In the genomic region with DNA sequence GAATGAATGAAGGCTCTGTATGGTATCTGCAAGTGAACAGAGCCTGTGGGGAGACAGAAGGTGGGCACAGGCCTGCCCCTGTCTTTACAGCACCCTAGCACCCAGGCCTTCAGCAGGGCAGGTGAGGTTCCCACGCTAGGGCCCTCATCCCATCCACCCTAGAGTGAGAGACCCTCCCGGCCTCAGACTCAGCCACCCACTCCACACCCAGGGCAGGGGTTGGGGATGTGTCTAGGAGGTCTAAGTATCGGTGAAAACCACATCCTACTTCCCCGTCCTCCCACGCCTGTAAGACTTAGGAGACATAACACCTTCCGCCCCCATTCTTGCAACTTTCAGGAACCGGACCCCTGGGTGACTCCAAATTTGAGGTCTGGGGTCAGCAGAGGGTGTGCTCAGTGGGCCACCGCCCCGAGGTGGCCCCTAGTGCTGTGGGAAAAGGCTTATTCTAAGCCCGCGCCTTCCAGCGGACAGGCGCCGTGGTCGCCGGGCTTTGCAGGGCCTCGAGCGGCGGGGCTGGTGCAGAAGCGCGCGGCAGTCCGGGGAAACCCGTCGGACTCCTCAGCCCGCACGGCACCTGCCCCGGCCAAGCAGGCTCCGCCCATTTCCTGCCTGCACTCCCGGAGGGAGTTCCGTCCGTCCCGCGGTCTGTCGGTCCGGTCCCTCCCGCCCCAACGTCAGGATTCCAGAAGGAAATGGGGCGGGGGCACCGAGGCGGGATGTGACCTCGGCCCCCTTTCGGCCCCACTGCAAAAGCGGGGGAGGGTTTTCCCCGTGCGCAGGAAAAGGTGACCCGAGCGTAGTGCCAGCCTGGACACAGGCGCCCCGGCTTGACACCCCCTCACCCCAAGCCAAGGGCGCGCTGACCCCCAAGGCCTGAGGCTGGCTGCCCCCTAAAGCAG, we compare ENCODE assay signal across 1 cellular context.
A peak's percentile ranks its signal among the peaks of the same experiment; 100 is the strongest.
TF ChIP-seq lines count a peak whose summit lies in the region.

No MANE protein-coding gene starts in this region.

TF ChIP-seq in K562, 482 proteins besides CTCF, POLR2A, EP300 and RAD21 (continued from another document):
- TF ChIP-seq, protein P1, sequence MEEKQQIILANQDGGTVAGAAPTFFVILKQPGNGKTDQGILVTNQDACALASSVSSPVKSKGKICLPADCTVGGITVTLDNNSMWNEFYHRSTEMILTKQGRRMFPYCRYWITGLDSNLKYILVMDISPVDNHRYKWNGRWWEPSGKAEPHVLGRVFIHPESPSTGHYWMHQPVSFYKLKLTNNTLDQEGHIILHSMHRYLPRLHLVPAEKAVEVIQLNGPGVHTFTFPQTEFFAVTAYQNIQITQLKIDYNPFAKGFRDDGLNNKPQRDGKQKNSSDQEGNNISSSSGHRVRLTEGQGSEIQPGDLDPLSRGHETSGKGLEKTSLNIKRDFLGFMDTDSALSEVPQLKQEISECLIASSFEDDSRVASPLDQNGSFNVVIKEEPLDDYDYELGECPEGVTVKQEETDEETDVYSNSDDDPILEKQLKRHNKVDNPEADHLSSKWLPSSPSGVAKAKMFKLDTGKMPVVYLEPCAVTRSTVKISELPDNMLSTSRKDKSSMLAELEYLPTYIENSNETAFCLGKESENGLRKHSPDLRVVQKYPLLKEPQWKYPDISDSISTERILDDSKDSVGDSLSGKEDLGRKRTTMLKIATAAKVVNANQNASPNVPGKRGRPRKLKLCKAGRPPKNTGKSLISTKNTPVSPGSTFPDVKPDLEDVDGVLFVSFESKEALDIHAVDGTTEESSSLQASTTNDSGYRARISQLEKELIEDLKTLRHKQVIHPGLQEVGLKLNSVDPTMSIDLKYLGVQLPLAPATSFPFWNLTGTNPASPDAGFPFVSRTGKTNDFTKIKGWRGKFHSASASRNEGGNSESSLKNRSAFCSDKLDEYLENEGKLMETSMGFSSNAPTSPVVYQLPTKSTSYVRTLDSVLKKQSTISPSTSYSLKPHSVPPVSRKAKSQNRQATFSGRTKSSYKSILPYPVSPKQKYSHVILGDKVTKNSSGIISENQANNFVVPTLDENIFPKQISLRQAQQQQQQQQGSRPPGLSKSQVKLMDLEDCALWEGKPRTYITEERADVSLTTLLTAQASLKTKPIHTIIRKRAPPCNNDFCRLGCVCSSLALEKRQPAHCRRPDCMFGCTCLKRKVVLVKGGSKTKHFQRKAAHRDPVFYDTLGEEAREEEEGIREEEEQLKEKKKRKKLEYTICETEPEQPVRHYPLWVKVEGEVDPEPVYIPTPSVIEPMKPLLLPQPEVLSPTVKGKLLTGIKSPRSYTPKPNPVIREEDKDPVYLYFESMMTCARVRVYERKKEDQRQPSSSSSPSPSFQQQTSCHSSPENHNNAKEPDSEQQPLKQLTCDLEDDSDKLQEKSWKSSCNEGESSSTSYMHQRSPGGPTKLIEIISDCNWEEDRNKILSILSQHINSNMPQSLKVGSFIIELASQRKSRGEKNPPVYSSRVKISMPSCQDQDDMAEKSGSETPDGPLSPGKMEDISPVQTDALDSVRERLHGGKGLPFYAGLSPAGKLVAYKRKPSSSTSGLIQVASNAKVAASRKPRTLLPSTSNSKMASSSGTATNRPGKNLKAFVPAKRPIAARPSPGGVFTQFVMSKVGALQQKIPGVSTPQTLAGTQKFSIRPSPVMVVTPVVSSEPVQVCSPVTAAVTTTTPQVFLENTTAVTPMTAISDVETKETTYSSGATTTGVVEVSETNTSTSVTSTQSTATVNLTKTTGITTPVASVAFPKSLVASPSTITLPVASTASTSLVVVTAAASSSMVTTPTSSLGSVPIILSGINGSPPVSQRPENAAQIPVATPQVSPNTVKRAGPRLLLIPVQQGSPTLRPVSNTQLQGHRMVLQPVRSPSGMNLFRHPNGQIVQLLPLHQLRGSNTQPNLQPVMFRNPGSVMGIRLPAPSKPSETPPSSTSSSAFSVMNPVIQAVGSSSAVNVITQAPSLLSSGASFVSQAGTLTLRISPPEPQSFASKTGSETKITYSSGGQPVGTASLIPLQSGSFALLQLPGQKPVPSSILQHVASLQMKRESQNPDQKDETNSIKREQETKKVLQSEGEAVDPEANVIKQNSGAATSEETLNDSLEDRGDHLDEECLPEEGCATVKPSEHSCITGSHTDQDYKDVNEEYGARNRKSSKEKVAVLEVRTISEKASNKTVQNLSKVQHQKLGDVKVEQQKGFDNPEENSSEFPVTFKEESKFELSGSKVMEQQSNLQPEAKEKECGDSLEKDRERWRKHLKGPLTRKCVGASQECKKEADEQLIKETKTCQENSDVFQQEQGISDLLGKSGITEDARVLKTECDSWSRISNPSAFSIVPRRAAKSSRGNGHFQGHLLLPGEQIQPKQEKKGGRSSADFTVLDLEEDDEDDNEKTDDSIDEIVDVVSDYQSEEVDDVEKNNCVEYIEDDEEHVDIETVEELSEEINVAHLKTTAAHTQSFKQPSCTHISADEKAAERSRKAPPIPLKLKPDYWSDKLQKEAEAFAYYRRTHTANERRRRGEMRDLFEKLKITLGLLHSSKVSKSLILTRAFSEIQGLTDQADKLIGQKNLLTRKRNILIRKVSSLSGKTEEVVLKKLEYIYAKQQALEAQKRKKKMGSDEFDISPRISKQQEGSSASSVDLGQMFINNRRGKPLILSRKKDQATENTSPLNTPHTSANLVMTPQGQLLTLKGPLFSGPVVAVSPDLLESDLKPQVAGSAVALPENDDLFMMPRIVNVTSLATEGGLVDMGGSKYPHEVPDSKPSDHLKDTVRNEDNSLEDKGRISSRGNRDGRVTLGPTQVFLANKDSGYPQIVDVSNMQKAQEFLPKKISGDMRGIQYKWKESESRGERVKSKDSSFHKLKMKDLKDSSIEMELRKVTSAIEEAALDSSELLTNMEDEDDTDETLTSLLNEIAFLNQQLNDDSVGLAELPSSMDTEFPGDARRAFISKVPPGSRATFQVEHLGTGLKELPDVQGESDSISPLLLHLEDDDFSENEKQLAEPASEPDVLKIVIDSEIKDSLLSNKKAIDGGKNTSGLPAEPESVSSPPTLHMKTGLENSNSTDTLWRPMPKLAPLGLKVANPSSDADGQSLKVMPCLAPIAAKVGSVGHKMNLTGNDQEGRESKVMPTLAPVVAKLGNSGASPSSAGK (IDR thresholded peaks at IDR 0.05): peak; percentile 74
- no peak for TF ChIP-seq KLF13 (tag; IDR thresholded peaks at IDR 0.05; ENCODE audit: borderline replicate concordance, low read depth)
- no peak for TF ChIP-seq SRSF9 (IDR thresholded peaks at IDR 0.05; ENCODE audit: borderline replicate concordance, low read depth, low read length)
- TF ChIP-seq NR2C1 (IDR thresholded peaks at IDR 0.05): no peak
- peak; percentile 38; the same call in 1 of the 2 replicates for TF ChIP-seq NR2C1 (tag; IDR thresholded peaks at IDR 0.05)
- no peak for TF ChIP-seq RBM22 (IDR thresholded peaks at IDR 0.05; ENCODE audit: low read depth, low read length, poor library complexity, severe bottlenecking)
- no peak for TF ChIP-seq NCOA1 (IDR thresholded peaks at IDR 0.05; ENCODE audit: low read depth)
- TF ChIP-seq CTBP1 (IDR thresholded peaks at IDR 0.05; ENCODE audit: borderline replicate concordance): peak; percentile 56; the same call in 1 of the 2 replicates
- TF ChIP-seq, protein P2, sequence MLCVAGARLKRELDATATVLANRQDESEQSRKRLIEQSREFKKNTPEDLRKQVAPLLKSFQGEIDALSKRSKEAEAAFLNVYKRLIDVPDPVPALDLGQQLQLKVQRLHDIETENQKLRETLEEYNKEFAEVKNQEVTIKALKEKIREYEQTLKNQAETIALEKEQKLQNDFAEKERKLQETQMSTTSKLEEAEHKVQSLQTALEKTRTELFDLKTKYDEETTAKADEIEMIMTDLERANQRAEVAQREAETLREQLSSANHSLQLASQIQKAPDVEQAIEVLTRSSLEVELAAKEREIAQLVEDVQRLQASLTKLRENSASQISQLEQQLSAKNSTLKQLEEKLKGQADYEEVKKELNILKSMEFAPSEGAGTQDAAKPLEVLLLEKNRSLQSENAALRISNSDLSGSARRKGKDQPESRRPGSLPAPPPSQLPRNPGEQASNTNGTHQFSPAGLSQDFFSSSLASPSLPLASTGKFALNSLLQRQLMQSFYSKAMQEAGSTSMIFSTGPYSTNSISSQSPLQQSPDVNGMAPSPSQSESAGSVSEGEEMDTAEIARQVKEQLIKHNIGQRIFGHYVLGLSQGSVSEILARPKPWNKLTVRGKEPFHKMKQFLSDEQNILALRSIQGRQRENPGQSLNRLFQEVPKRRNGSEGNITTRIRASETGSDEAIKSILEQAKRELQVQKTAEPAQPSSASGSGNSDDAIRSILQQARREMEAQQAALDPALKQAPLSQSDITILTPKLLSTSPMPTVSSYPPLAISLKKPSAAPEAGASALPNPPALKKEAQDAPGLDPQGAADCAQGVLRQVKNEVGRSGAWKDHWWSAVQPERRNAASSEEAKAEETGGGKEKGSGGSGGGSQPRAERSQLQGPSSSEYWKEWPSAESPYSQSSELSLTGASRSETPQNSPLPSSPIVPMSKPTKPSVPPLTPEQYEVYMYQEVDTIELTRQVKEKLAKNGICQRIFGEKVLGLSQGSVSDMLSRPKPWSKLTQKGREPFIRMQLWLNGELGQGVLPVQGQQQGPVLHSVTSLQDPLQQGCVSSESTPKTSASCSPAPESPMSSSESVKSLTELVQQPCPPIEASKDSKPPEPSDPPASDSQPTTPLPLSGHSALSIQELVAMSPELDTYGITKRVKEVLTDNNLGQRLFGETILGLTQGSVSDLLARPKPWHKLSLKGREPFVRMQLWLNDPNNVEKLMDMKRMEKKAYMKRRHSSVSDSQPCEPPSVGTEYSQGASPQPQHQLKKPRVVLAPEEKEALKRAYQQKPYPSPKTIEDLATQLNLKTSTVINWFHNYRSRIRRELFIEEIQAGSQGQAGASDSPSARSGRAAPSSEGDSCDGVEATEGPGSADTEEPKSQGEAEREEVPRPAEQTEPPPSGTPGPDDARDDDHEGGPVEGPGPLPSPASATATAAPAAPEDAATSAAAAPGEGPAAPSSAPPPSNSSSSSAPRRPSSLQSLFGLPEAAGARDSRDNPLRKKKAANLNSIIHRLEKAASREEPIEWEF (CRISPR knock-in tag; IDR thresholded peaks at IDR 0.05): no peak
- TF ChIP-seq STAG1 (CRISPR knock-in tag; IDR thresholded peaks at IDR 0.05; ENCODE audit: borderline replicate concordance): no peak
- TF ChIP-seq, protein P3, sequence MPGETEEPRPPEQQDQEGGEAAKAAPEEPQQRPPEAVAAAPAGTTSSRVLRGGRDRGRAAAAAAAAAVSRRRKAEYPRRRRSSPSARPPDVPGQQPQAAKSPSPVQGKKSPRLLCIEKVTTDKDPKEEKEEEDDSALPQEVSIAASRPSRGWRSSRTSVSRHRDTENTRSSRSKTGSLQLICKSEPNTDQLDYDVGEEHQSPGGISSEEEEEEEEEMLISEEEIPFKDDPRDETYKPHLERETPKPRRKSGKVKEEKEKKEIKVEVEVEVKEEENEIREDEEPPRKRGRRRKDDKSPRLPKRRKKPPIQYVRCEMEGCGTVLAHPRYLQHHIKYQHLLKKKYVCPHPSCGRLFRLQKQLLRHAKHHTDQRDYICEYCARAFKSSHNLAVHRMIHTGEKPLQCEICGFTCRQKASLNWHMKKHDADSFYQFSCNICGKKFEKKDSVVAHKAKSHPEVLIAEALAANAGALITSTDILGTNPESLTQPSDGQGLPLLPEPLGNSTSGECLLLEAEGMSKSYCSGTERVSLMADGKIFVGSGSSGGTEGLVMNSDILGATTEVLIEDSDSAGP (CRISPR knock-in tag; IDR thresholded peaks at IDR 0.05): no peak
- TF ChIP-seq, protein P4, sequence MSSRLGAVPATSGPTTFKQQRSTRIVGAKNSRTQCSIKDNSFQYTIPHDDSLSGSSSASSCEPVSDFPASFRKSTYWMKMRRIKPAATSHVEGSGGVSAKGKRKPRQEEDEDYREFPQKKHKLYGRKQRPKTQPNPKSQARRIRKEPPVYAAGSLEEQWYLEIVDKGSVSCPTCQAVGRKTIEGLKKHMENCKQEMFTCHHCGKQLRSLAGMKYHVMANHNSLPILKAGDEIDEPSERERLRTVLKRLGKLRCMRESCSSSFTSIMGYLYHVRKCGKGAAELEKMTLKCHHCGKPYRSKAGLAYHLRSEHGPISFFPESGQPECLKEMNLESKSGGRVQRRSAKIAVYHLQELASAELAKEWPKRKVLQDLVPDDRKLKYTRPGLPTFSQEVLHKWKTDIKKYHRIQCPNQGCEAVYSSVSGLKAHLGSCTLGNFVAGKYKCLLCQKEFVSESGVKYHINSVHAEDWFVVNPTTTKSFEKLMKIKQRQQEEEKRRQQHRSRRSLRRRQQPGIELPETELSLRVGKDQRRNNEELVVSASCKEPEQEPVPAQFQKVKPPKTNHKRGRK (tag; IDR thresholded peaks at IDR 0.05): no peak
- TF ChIP-seq SP1 (CRISPR knock-in tag; IDR thresholded peaks at IDR 0.05): 0 out of 2 replicates have a peak, but pooled peaks have one; percentile 54
- TF ChIP-seq KAT7 (CRISPR knock-in tag; IDR thresholded peaks at IDR 0.05; ENCODE audit: borderline replicate concordance): no peak
- TF ChIP-seq, protein P5, sequence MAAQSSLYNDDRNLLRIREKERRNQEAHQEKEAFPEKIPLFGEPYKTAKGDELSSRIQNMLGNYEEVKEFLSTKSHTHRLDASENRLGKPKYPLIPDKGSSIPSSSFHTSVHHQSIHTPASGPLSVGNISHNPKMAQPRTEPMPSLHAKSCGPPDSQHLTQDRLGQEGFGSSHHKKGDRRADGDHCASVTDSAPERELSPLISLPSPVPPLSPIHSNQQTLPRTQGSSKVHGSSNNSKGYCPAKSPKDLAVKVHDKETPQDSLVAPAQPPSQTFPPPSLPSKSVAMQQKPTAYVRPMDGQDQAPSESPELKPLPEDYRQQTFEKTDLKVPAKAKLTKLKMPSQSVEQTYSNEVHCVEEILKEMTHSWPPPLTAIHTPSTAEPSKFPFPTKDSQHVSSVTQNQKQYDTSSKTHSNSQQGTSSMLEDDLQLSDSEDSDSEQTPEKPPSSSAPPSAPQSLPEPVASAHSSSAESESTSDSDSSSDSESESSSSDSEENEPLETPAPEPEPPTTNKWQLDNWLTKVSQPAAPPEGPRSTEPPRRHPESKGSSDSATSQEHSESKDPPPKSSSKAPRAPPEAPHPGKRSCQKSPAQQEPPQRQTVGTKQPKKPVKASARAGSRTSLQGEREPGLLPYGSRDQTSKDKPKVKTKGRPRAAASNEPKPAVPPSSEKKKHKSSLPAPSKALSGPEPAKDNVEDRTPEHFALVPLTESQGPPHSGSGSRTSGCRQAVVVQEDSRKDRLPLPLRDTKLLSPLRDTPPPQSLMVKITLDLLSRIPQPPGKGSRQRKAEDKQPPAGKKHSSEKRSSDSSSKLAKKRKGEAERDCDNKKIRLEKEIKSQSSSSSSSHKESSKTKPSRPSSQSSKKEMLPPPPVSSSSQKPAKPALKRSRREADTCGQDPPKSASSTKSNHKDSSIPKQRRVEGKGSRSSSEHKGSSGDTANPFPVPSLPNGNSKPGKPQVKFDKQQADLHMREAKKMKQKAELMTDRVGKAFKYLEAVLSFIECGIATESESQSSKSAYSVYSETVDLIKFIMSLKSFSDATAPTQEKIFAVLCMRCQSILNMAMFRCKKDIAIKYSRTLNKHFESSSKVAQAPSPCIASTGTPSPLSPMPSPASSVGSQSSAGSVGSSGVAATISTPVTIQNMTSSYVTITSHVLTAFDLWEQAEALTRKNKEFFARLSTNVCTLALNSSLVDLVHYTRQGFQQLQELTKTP (IDR thresholded peaks at IDR 0.05; ENCODE audit: low read depth in 1 of 2, partially characterized antibody in 2 of 2): no peak
- no peak for TF ChIP-seq PTBP1 (IDR thresholded peaks at IDR 0.05; ENCODE audit: low read depth, low read length)
- TF ChIP-seq RNF2 (IDR thresholded peaks at IDR 0.05): no peak
- TF ChIP-seq IRF2 (CRISPR knock-in tag; IDR thresholded peaks at IDR 0.05): no peak
- no peak for TF ChIP-seq PRPF4 (IDR thresholded peaks at IDR 0.05; ENCODE audit: insufficient read depth, low read depth, low read length, poor library complexity, severe bottlenecking)
